In the genomic region with DNA sequence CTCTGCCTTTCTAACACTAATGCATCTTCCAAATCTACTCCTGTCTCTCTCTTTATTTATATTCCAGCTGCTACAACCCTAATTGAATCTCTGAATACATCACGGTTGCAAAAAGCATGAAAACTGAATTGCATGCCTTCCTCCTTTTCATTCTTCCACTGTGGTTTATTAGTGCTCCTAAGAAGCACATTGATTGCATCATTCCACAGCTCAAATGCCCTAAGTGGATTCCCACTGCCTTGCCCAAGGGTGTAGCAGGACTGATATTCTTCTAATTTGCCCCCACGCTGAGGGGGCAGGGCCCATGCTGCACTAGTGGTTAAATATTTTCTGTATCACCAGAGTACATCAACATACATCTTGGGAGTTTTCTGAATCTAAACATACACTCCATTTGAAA, we compare ENCODE assay signal across 15 cellular contexts.
"Had no signal": no experiment of that assay in that cellular context is flagged by ENCODE, and none has a peak within 500 bp of the region (broad histone marks: within the 10 kb centered on the region; RNA-seq: fewer than 3 reads in every experiment).

No MANE protein-coding gene starts in this region.

- H3K36me3 Mint-ChIP-seq: activated naive CD4-positive, alpha-beta T cell treated with anti-CD3 and anti-CD28 coated beads, Interleukin-2, amount 50 U/mL, for 24 hours; natural killer cell had no signal

- H3K27ac ChIP-seq: body of pancreas, esophagus squamous epithelium, neutrophil, tibial artery had no signal

- H3K4me3 ChIP-seq: body of pancreas, esophagus squamous epithelium, tibial artery had no signal

- H3K9me3 Mint-ChIP-seq: activated naive CD4-positive, alpha-beta T cell treated with anti-CD3 and anti-CD28 coated beads, Interleukin-2, amount 50 U/mL, for 24 hours had no signal

- H3K4me1 ChIP-seq: body of pancreas, esophagus squamous epithelium, tibial artery had no signal

- H3K27ac Mint-ChIP-seq: activated naive CD4-positive, alpha-beta T cell treated with anti-CD3 and anti-CD28 coated beads, Interleukin-2, amount 50 U/mL, for 24 hours; effector memory CD8-positive, alpha-beta T cell; natural killer cell had no signal

- H3K27me3 ChIP-seq: body of pancreas, esophagus squamous epithelium, neutrophil, tibial artery had no signal

- H3K4me3 Mint-ChIP-seq: activated naive CD4-positive, alpha-beta T cell treated with anti-CD3 and anti-CD28 coated beads, Interleukin-2, amount 50 U/mL, for 24 hours; effector memory CD8-positive, alpha-beta T cell; natural killer cell had no signal

- H3K9me3 ChIP-seq: body of pancreas, neutrophil, tibial artery had no signal

- H3K4me1 Mint-ChIP-seq: activated naive CD4-positive, alpha-beta T cell treated with anti-CD3 and anti-CD28 coated beads, Interleukin-2, amount 50 U/mL, for 24 hours; natural killer cell had no signal

- H3K36me3 ChIP-seq: esophagus squamous epithelium, neutrophil, tibial artery had no signal

- H3K27me3 Mint-ChIP-seq: activated naive CD4-positive, alpha-beta T cell treated with anti-CD3 and anti-CD28 coated beads, Interleukin-2, amount 50 U/mL, for 24 hours; effector memory CD8-positive, alpha-beta T cell had no signal

- DNase-seq: activated CD4-positive, alpha-beta T cell treated with anti-CD3 and anti-CD28 coated beads, Interleukin-2, amount 50 U/mL, for 1 hour; activated gamma-delta T cell; amniotic stem cell; body of pancreas; effector memory CD8-positive, alpha-beta T cell; esophagus squamous epithelium; mesendoderm; natural killer cell; stimulated activated CD4-positive, alpha-beta T cell treated with anti-CD3 and anti-CD28 coated beads, Interleukin-2, amount 100 ng/mL, for 24 hours; stimulated activated naive CD4-positive, alpha-beta T cell treated with Interleukin-2 at 50 U/mL for 16 hours; T-helper 1 cell; T-helper 9 cell; tibial artery had no signal
